ENCODE assay signal across 1 cellular context in the genomic region with DNA sequence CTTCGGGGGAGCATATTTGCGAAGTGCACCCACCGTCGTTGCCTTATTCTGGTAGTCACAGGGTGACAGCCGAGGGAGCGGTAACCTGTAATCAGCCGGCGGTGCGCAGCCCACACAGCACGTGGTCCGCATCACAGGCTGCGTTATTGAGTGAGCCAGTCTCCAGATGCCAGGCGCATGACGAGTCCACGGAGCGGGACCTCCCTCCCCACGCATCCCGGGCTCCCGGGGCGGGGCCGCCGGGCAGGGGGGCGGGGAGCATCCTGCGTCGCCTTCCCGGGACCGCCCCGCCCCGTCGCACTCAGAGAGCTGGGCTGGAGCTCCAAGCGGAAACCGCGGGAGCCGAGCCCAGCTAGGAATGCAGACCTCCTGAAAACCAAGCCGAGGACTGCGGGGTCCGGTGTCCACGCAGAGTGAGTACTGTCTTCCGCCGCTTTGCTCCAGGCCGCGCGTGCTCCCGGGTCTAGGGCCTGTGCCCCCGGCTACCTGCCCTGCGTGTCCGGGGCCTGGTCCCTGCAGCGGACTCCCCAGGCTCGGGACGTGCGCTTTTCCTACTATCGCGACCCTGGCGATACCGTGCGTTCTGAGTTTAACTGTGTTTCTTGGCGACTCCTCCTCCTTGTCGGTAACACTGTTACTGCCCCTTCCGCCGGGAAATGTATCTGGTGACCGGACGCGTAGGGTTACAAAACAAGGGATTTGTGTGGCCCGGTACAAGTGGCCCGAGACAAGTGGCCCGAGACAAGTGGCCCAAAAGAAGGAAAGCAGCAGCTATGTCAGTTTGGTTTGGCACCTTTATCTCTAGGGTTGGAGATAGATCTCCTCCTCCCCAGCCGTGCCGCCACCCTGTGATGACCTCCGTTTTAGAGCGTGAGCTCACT.
TF ChIP-seq lines count a peak whose summit lies in the region.

No MANE protein-coding gene starts in this region.

TF ChIP-seq in HepG2, 621 proteins besides CTCF, POLR2A, EP300 and RAD21 (continued from another document and continues in another):
- TF ChIP-seq, protein P1, sequence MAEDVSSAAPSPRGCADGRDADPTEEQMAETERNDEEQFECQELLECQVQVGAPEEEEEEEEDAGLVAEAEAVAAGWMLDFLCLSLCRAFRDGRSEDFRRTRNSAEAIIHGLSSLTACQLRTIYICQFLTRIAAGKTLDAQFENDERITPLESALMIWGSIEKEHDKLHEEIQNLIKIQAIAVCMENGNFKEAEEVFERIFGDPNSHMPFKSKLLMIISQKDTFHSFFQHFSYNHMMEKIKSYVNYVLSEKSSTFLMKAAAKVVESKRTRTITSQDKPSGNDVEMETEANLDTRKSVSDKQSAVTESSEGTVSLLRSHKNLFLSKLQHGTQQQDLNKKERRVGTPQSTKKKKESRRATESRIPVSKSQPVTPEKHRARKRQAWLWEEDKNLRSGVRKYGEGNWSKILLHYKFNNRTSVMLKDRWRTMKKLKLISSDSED (CRISPR knock-in tag; IDR thresholded peaks at IDR 0.05): no peak
- TF ChIP-seq, protein P2, sequence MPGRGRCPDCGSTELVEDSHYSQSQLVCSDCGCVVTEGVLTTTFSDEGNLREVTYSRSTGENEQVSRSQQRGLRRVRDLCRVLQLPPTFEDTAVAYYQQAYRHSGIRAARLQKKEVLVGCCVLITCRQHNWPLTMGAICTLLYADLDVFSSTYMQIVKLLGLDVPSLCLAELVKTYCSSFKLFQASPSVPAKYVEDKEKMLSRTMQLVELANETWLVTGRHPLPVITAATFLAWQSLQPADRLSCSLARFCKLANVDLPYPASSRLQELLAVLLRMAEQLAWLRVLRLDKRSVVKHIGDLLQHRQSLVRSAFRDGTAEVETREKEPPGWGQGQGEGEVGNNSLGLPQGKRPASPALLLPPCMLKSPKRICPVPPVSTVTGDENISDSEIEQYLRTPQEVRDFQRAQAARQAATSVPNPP (CRISPR knock-in tag; IDR thresholded peaks at IDR 0.05): no peak
- TF ChIP-seq ISX (CRISPR knock-in tag; conservative IDR thresholded peaks at IDR 0.05) (no peak), U2AF2 (IDR thresholded peaks at IDR 0.05; ENCODE audit: low read depth, low read length) (no peak), ZNF556 (CRISPR knock-in tag; IDR thresholded peaks at IDR 0.05; ENCODE audit: borderline replicate concordance) (peak; percentile 68; the same call in 1 of the 2 replicates), ZNF543 (CRISPR knock-in tag; IDR thresholded peaks at IDR 0.05) (0 out of 2 replicates have a peak, but pooled peaks have one; percentile 74), TSC22D2 (CRISPR knock-in tag; IDR thresholded peaks at IDR 0.05; ENCODE audit: borderline replicate concordance) (no peak), ARNT2 (CRISPR knock-in tag; IDR thresholded peaks at IDR 0.05; ENCODE audit: low read depth) (peak; percentile 45; the same call in 1 of the 2 replicates), KDM5B (CRISPR knock-in tag; IDR thresholded peaks at IDR 0.05; ENCODE audit: borderline replicate concordance) (peak; percentile 87), KLF11 (CRISPR knock-in tag; IDR thresholded peaks at IDR 0.05) (0 out of 2 replicates have a peak, but pooled peaks have one; percentile 14), ZNF614 (CRISPR knock-in tag; IDR thresholded peaks at IDR 0.05; ENCODE audit: borderline replicate concordance) (no peak), ARNT (IDR thresholded peaks at IDR 0.05) (no peak), SIN3B (IDR thresholded peaks at IDR 0.05; ENCODE audit: low read length) (no peak), NONO (IDR thresholded peaks at IDR 0.05) (no peak), NONO (CRISPR knock-in tag; conservative IDR thresholded peaks at IDR 0.05) (no peak; the same call in 1 of the 2 replicates), MEIS2 (CRISPR knock-in tag; IDR thresholded peaks at IDR 0.05) (peak; percentile 42; the same call in 1 of the 2 replicates), ASH2L (IDR thresholded peaks at IDR 0.05; ENCODE audit: insufficient read length, low read depth, low read length) (peak; percentile 75), FOXK1 (CRISPR knock-in tag; IDR thresholded peaks at IDR 0.05; ENCODE audit: borderline replicate concordance, low read depth) (peak; percentile 50; the same call in 1 of the 2 replicates), PHF8 (CRISPR knock-in tag; IDR thresholded peaks at IDR 0.05) (peak; percentile 85), TGIF2 (CRISPR knock-in tag; IDR thresholded peaks at IDR 0.05) (no peak; the same call in 1 of the 2 replicates), HES4 (CRISPR knock-in tag; IDR thresholded peaks at IDR 0.05; ENCODE audit: borderline replicate concordance) (0 out of 2 replicates have a peak, but pooled peaks have one; percentile 39), TBX3 (IDR thresholded peaks at IDR 0.05; ENCODE audit: borderline replicate concordance) (no peak), NR3C1 (CRISPR knock-in tag; IDR thresholded peaks at IDR 0.05) (no peak), NFATC3 (CRISPR knock-in tag; IDR thresholded peaks at IDR 0.05) (no peak), MED13 (CRISPR knock-in tag; IDR thresholded peaks at IDR 0.05) (no peak), CBX2 (IDR thresholded peaks at IDR 0.05; ENCODE audit: low read depth, low read length) (no peak), CBX2 (CRISPR knock-in tag; IDR thresholded peaks at IDR 0.05; ENCODE audit: low read depth) (no peak)
- TF ChIP-seq, protein P3, sequence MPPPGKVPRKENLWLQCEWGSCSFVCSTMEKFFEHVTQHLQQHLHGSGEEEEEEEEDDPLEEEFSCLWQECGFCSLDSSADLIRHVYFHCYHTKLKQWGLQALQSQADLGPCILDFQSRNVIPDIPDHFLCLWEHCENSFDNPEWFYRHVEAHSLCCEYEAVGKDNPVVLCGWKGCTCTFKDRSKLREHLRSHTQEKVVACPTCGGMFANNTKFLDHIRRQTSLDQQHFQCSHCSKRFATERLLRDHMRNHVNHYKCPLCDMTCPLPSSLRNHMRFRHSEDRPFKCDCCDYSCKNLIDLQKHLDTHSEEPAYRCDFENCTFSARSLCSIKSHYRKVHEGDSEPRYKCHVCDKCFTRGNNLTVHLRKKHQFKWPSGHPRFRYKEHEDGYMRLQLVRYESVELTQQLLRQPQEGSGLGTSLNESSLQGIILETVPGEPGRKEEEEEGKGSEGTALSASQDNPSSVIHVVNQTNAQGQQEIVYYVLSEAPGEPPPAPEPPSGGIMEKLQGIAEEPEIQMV (CRISPR knock-in tag; IDR thresholded peaks at IDR 0.05; ENCODE audit: low read depth): no peak
- TF ChIP-seq, protein P4, sequence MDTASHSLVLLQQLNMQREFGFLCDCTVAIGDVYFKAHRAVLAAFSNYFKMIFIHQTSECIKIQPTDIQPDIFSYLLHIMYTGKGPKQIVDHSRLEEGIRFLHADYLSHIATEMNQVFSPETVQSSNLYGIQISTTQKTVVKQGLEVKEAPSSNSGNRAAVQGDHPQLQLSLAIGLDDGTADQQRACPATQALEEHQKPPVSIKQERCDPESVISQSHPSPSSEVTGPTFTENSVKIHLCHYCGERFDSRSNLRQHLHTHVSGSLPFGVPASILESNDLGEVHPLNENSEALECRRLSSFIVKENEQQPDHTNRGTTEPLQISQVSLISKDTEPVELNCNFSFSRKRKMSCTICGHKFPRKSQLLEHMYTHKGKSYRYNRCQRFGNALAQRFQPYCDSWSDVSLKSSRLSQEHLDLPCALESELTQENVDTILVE (CRISPR knock-in tag; IDR thresholded peaks at IDR 0.05): peak; percentile 70; the same call in 1 of the 2 replicates
- TF ChIP-seq, protein P5, sequence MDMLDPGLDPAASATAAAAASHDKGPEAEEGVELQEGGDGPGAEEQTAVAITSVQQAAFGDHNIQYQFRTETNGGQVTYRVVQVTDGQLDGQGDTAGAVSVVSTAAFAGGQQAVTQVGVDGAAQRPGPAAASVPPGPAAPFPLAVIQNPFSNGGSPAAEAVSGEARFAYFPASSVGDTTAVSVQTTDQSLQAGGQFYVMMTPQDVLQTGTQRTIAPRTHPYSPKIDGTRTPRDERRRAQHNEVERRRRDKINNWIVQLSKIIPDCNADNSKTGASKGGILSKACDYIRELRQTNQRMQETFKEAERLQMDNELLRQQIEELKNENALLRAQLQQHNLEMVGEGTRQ (IDR thresholded peaks at IDR 0.05; ENCODE audit: low read depth, low read length): peak; percentile 77
- TF ChIP-seq, protein P5 (CRISPR knock-in tag; IDR thresholded peaks at IDR 0.05; ENCODE audit: borderline replicate concordance): peak; percentile 66; the same call in 1 of the 2 replicates
- TF ChIP-seq, protein P6, sequence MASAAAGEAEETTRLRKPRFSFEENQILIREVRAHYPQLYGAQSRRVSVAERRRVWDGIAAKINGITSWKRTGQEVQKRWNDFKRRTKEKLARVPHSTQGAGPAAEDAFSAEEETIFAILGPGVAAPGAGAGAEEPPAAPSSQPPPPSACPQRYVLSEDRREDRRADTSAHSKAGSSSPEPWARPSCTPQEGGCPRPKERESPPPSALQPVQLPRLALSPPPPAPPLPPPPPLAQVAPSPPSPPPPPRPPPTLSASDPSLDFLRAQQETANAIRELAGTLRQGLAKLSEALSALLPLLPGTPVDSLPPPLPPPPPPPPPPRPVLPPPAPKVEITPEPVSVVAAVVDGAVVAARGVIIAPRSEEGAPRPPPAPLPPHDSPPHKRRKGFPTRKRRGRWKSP (CRISPR knock-in tag; IDR thresholded peaks at IDR 0.05): peak; percentile 55; the same call in 1 of the 2 replicates
- TF ChIP-seq, protein P7, sequence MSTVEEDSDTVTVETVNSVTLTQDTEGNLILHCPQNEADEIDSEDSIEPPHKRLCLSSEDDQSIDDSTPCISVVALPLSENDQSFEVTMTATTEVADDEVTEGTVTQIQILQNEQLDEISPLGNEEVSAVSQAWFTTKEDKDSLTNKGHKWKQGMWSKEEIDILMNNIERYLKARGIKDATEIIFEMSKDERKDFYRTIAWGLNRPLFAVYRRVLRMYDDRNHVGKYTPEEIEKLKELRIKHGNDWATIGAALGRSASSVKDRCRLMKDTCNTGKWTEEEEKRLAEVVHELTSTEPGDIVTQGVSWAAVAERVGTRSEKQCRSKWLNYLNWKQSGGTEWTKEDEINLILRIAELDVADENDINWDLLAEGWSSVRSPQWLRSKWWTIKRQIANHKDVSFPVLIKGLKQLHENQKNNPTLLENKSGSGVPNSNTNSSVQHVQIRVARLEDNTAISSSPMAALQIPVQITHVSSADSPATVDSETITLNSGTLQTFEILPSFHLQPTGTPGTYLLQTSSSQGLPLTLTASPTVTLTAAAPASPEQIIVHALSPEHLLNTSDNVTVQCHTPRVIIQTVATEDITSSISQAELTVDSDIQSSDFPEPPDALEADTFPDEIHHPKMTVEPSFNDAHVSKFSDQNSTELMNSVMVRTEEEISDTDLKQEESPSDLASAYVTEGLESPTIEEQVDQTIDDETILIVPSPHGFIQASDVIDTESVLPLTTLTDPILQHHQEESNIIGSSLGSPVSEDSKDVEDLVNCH (CRISPR knock-in tag; IDR thresholded peaks at IDR 0.05): no peak
- TF ChIP-seq, protein P8, sequence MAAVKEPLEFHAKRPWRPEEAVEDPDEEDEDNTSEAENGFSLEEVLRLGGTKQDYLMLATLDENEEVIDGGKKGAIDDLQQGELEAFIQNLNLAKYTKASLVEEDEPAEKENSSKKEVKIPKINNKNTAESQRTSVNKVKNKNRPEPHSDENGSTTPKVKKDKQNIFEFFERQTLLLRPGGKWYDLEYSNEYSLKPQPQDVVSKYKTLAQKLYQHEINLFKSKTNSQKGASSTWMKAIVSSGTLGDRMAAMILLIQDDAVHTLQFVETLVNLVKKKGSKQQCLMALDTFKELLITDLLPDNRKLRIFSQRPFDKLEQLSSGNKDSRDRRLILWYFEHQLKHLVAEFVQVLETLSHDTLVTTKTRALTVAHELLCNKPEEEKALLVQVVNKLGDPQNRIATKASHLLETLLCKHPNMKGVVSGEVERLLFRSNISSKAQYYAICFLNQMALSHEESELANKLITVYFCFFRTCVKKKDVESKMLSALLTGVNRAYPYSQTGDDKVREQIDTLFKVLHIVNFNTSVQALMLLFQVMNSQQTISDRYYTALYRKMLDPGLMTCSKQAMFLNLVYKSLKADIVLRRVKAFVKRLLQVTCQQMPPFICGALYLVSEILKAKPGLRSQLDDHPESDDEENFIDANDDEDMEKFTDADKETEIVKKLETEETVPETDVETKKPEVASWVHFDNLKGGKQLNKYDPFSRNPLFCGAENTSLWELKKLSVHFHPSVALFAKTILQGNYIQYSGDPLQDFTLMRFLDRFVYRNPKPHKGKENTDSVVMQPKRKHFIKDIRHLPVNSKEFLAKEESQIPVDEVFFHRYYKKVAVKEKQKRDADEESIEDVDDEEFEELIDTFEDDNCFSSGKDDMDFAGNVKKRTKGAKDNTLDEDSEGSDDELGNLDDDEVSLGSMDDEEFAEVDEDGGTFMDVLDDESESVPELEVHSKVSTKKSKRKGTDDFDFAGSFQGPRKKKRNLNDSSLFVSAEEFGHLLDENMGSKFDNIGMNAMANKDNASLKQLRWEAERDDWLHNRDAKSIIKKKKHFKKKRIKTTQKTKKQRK (IDR thresholded peaks at IDR 0.05; ENCODE audit: low read length): no peak
- TF ChIP-seq, protein P9, sequence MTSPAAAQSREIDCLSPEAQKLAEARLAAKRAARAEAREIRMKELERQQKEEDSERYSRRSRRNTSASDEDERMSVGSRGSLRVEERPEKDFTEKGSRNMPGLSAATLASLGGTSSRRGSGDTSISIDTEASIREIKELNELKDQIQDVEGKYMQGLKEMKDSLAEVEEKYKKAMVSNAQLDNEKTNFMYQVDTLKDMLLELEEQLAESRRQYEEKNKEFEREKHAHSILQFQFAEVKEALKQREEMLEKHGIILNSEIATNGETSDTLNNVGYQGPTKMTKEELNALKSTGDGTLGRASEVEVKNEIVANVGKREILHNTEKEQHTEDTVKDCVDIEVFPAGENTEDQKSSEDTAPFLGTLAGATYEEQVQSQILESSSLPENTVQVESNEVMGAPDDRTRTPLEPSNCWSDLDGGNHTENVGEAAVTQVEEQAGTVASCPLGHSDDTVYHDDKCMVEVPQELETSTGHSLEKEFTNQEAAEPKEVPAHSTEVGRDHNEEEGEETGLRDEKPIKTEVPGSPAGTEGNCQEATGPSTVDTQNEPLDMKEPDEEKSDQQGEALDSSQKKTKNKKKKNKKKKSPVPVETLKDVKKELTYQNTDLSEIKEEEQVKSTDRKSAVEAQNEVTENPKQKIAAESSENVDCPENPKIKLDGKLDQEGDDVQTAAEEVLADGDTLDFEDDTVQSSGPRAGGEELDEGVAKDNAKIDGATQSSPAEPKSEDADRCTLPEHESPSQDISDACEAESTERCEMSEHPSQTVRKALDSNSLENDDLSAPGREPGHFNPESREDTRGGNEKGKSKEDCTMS (CRISPR knock-in tag; conservative IDR thresholded peaks at IDR 0.05): no peak
- TF ChIP-seq, protein P10, sequence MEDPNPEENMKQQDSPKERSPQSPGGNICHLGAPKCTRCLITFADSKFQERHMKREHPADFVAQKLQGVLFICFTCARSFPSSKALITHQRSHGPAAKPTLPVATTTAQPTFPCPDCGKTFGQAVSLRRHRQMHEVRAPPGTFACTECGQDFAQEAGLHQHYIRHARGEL (CRISPR knock-in tag; IDR thresholded peaks at IDR 0.05): peak; percentile 16; the same call in 1 of the 2 replicates
- TF ChIP-seq, protein P11, sequence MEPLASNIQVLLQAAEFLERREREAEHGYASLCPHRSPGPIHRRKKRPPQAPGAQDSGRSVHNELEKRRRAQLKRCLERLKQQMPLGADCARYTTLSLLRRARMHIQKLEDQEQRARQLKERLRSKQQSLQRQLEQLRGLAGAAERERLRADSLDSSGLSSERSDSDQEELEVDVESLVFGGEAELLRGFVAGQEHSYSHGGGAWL (CRISPR knock-in tag; IDR thresholded peaks at IDR 0.05): peak; percentile 76
- TF ChIP-seq, protein P12, sequence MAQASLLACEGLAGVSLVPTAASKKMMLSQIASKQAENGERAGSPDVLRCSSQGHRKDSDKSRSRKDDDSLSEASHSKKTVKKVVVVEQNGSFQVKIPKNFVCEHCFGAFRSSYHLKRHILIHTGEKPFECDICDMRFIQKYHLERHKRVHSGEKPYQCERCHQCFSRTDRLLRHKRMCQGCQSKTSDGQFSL (CRISPR knock-in tag; IDR thresholded peaks at IDR 0.05): no peak
